8 cellular contexts compared by ENCODE assay signal in genomic region chr1:43532716-43533115, GRCh38. TPM values are rescaled to one million over a fixed set of nuclear protein-coding genes. Genes with fewer than 3 reads are reported as not detected.
DNase-seq lines count a peak whose midpoint lies in the region; ATAC-seq and TF ChIP-seq lines count a peak whose summit lies in the region.
"Had no signal": no experiment of that assay in that cellular context is flagged by ENCODE, and none has a peak within 500 bp of the region (broad histone marks: within the 10 kb centered on the region; RNA-seq: fewer than 3 reads in every experiment).

No MANE protein-coding gene starts in this region.

- peaks cover 18% of the 10 kb centered on the region for H3K36me3 Mint-ChIP-seq in activated T-helper 17 cell treated with anti-CD3 and anti-CD28 coated beads, Interleukin-2, amount 50 U/mL, for 72 hours (ENCODE audit: low read depth)

- no peaks in the 10 kb centered on the region for H3K9me3 Mint-ChIP-seq in activated T-helper 17 cell treated with anti-CD3 and anti-CD28 coated beads, Interleukin-2, amount 50 U/mL, for 72 hours

- no peak for DNase-seq in HCT116 (ENCODE audit: low read depth, low spot score)
- DNase-seq in spleen: peak; percentile 18
- no peak for DNase-seq in GM23248
- no peak for DNase-seq in left ventricle myocardium superior
- DNase-seq in NK-92 (lab: John Stamatoyannopoulos, UW; ENCODE audit: unreplicated experiment): no peak
- DNase-seq: NCI-H2029 treated with DMSO at 0.1 percent for 48 hours had no signal

- H3K9ac ChIP-seq in HCT116 (ENCODE audit: low read length): peak overlapping the region; percentile 89
- H3K9ac ChIP-seq in iPS-20b (ENCODE audit: low read depth, low read length): peak overlapping the region; percentile 75
- no peak overlapping the region; the same call in 1 of the 2 replicates for H3K9ac ChIP-seq in GM23248

- H3K27me3 ChIP-seq in HCT116 (ENCODE audit: insufficient read depth, low read length): no peaks in the 10 kb centered on the region
- peaks cover 27% of the 10 kb centered on the region for H3K27me3 ChIP-seq in iPS-20b (ENCODE audit: insufficient read depth, low read length)
- H3K27me3 ChIP-seq in spleen (replicated peaks in 1 of 7): peaks cover 0 to 49% (median 22%) of the 10 kb centered on the region in 7 donors
- H3K27me3 ChIP-seq in GM23248 (replicated peaks; ENCODE audit: insufficient read depth): no peaks in the 10 kb centered on the region

- 88 to 95% (median 92%) methylated on average over 5 of the region's 5 CpGs for WGBS in spleen, 5 donors
- WGBS in GM23248 (ENCODE audit: low coverage in 1 of 2, low lambda C conversion rate in 2 of 2, missing lambda C conversion rate in 2 of 2), 2 experiments: 72 to 74% methylated on average over 5 of the region's 5 CpGs

- no peak for TF ChIP-seq CTCF in HCT116 (IDR thresholded peaks at IDR 0.05 in 2 of 3, conservative IDR thresholded peaks at IDR 0.05 in 1 of 3; ENCODE audit: borderline replicate concordance in 1 of 3, insufficient read depth in 1 of 3, low read depth in 2 of 3, low read length in 2 of 3)
- TF ChIP-seq CTCF in spleen (IDR thresholded peaks at IDR 0.05 in 8 of 11, conservative IDR thresholded peaks at IDR 0.05 in 3 of 11): no peak

- no peak overlapping the region for H3K27ac Mint-ChIP-seq in activated T-helper 17 cell treated with anti-CD3 and anti-CD28 coated beads, Interleukin-2, amount 50 U/mL, for 72 hours

- TF ChIP-seq RAD21 in HCT116 (IDR thresholded peaks at IDR 0.05; ENCODE audit: low read depth): no peak

- H3K4me1 Mint-ChIP-seq in activated T-helper 17 cell treated with anti-CD3 and anti-CD28 coated beads, Interleukin-2, amount 50 U/mL, for 72 hours: peaks cover 13% of the 10 kb centered on the region

- peaks cover 27 to 66% of the 10 kb centered on the region in 2 experiments for H3K4me1 ChIP-seq in HCT116 (ENCODE audit: control insufficient read depth in 1 of 2, insufficient read depth in 2 of 2, low read length in 2 of 2)
- peaks cover 44% of the 10 kb centered on the region for H3K4me1 ChIP-seq in iPS-20b (ENCODE audit: insufficient read depth, low read length)
- peaks cover 0 to 38% (median 19%) of the 10 kb centered on the region in 6 donors for H3K4me1 ChIP-seq in spleen
- H3K4me1 ChIP-seq in GM23248 (ENCODE audit: insufficient read depth): peaks cover 4% of the 10 kb centered on the region; the same call in 1 of the 2 replicates

- in situ Hi-C loops in GM23248 (cut with MboI): loop anchor here (10.0 to 25.0 kb wide), 2 partner anchors 112 to 405 kb away; partner anchors contain the start of genes ARTN and IPO13

- CTCF ChIA-PET in HCT116 (lab: Charles Lee): interaction anchor here (0.7 kb wide), 1 partner anchor 11 kb away, joined by 3 read pairs; no protein-coding TSS in a partner anchor

- no peak for TF ChIP-seq POLR2A in HCT116 (IDR thresholded peaks at IDR 0.05; ENCODE audit: borderline replicate concordance, extremely low read depth, insufficient read depth, insufficient read length)
- TF ChIP-seq POLR2A in spleen (IDR thresholded peaks at IDR 0.05): no peak

- H3K4me3 ChIP-seq in HCT116 (replicated peaks in 1 of 2; ENCODE audit: low read depth in 1 of 2, low read length in 2 of 2) (no peak overlapping the region), iPS-20b (ENCODE audit: low read length) (peak overlapping the region; percentile 92), spleen (no peak overlapping the region), GM23248 (no peak overlapping the region)

- H3K36me3 ChIP-seq in HCT116 (ENCODE audit: control insufficient read depth in 1 of 2, insufficient read depth in 2 of 2, low read length in 2 of 2) (peaks cover 0 to 5% of the 10 kb centered on the region in 2 experiments; a peak in 2 of 4 replicates), iPS-20b (ENCODE audit: insufficient read depth, low read depth, low read length) (no peaks in the 10 kb centered on the region), spleen (no peaks in the 10 kb centered on the region), GM23248 (ENCODE audit: low read depth) (no peaks in the 10 kb centered on the region)

- RAD21 ChIA-PET in HCT116 (lab: Charles Lee; ENCODE audit: low non-redundant PET in 1 of 2, low total read pairs in 2 of 2, uncharacterized antibody in 2 of 2, unreplicated experiment in 2 of 2): no interaction called here

- H2AFZ ChIP-seq in HCT116 (ENCODE audit: low read depth, low read length, poor library complexity, severe bottlenecking): no peak overlapping the region
- no peak overlapping the region for H2AFZ ChIP-seq in GM23248

- H3K27me3 Mint-ChIP-seq in activated T-helper 17 cell treated with anti-CD3 and anti-CD28 coated beads, Interleukin-2, amount 50 U/mL, for 72 hours: peaks cover 30% of the 10 kb centered on the region

- H3K4me3 Mint-ChIP-seq in activated T-helper 17 cell treated with anti-CD3 and anti-CD28 coated beads, Interleukin-2, amount 50 U/mL, for 72 hours: peak overlapping the region; percentile 82

- no peaks in the 10 kb centered on the region for H3K9me2 ChIP-seq in HCT116 (ENCODE audit: insufficient read depth)
- no peaks in the 10 kb centered on the region for H3K9me2 ChIP-seq in GM23248 (ENCODE audit: insufficient read depth)

- BruUV-seq in HCT116 (replicated peaks; lab: Mats Ljungman, UMichigan): no TSS peak

- H3K79me2 ChIP-seq in HCT116 (ENCODE audit: insufficient read depth, low read length): peaks cover 63% of the 10 kb centered on the region
- peaks cover 3% of the 10 kb centered on the region; the same call in 1 of the 2 replicates for H3K79me2 ChIP-seq in GM23248 (ENCODE audit: insufficient read depth)

- H3F3A ChIP-seq in GM23248 (ENCODE audit: insufficient read depth): peaks cover 8% of the 10 kb centered on the region; the same call in 1 of the 2 replicates

- peak overlapping the region; percentile 85 for H3K4me2 ChIP-seq in HCT116 (ENCODE audit: low read length)
- no peak overlapping the region for H3K4me2 ChIP-seq in GM23248 (ENCODE audit: unreplicated experiment)

- POLR2A ChIA-PET in HCT116 (lab: Charles Lee): interaction anchor here (1.7 kb wide), 1 partner anchor 118 kb away, joined by 8 read pairs; the partner anchor contains the start of gene KDM4A

- H4K20me1 ChIP-seq in HCT116 (ENCODE audit: insufficient read depth): peaks cover 9% of the 10 kb centered on the region; the same call in 1 of the 2 replicates
- no peaks in the 10 kb centered on the region for H4K20me1 ChIP-seq in GM23248 (ENCODE audit: insufficient read depth)

- intact Hi-C loops in HCT116 (cut with micrococcal nuclease): loop anchor here (5.0 kb wide), 1 partner anchor 220 kb away; no protein-coding TSS in a partner anchor
- intact Hi-C loops in spleen (cut with DNase I; ENCODE audit: low total_unique reads): loop anchor here (10.0 kb wide), 1 partner anchor 512 kb away; no protein-coding TSS in a partner anchor
- intact Hi-C loops in left ventricle myocardium superior (cut with micrococcal nuclease): no loop called here

- ATAC-seq in HCT116: no peak
- no peak for ATAC-seq in activated T-helper 17 cell treated with anti-CD3 and anti-CD28 coated beads, Interleukin-2, amount 50 U/mL, for 72 hours (replicated peaks)
- ATAC-seq in left ventricle myocardium superior: no peak

- H3K27ac ChIP-seq in HCT116 (ENCODE audit: low read depth, low read length) (no peak overlapping the region), iPS-20b (ENCODE audit: low read length) (no peak overlapping the region), spleen (no peak overlapping the region), GM23248 (no peak overlapping the region)

- H3K9me3 ChIP-seq in HCT116 (ENCODE audit: control insufficient read depth in 1 of 2, insufficient read depth in 1 of 2, low read depth in 1 of 2, low read length in 2 of 2) (no peaks in the 10 kb centered on the region), iPS-20b (ENCODE audit: insufficient read depth, low read depth, low read length) (no peaks in the 10 kb centered on the region), spleen (no peaks in the 10 kb centered on the region), GM23248 (ENCODE audit: low read depth) (no peaks in the 10 kb centered on the region)

TF ChIP-seq in HCT116, 20 proteins besides CTCF, POLR2A, EP300 and RAD21 (continues in another document):
- TF ChIP-seq SP1 (IDR thresholded peaks at IDR 0.05; ENCODE audit: low read depth) (no peak), ZBTB33 (IDR thresholded peaks at IDR 0.05; ENCODE audit: extremely low read depth, insufficient replicate concordance, low read length) (no peak), YY1 (IDR thresholded peaks at IDR 0.05; ENCODE audit: extremely low read depth, insufficient replicate concordance, low read depth, low read length) (no peak), FOSL1 (IDR thresholded peaks at IDR 0.05; ENCODE audit: low read depth) (no peak), ELF1 (IDR thresholded peaks at IDR 0.05; ENCODE audit: borderline replicate concordance, low read depth) (no peak), CEBPB (IDR thresholded peaks at IDR 0.05; ENCODE audit: low read depth) (no peak), ZFX (IDR thresholded peaks at IDR 0.05) (no peak), EGR1 (IDR thresholded peaks at IDR 0.05; ENCODE audit: low read depth) (no peak)
- TF ChIP-seq, protein P1, sequence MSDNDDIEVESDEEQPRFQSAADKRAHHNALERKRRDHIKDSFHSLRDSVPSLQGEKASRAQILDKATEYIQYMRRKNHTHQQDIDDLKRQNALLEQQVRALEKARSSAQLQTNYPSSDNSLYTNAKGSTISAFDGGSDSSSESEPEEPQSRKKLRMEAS (IDR thresholded peaks at IDR 0.05): no peak

RNA-seq across cellular contexts. Expression of gene PTPRF, which starts 2.0 kb away (rescaled TPM):
- total RNA-seq in HCT116 (2021; ENCODE audit: unreplicated experiment) (224 TPM), spleen (10 to 100 TPM in 6 of 7 donors, 1 to 10 TPM in 1; 8.3 to 25.0 (median 14.8) TPM), left ventricle myocardium superior (7.0 TPM)
- 217 and 285 TPM in 2 replicates for polyA plus RNA-seq in HCT116 (2012)
- total RNA-seq in activated T-helper 17 cell treated with anti-CD3 and anti-CD28 coated beads, Interleukin-2, amount 50 U/mL, for 72 hours: 10 to 100 TPM in 1 of 2 donors, 1 to 10 TPM in 1; 6.3 to 30.7 TPM
- polyA plus RNA-seq in spleen (1 to 10 TPM; 2.7 to 3.9 (median 3.5) TPM), GM23248 (2016; fragmentation: Nextera tagmentation; extraction: Ambion mirVana) (14.0 and 14.7 TPM in 2 replicates)
- 15.0 and 16.3 TPM in 2 replicates for total RNA-seq in GM23248 (2014; rRNA removed; shearing (Covaris generic))
